ENCODE assay signal across 1 cellular context in genomic region chr9:70045452-70045851, GRCh38.
TF ChIP-seq lines count a peak whose summit lies in the region.

No MANE protein-coding gene starts in this region.

TF ChIP-seq in GM23338, 12 proteins besides CTCF, POLR2A, EP300 and RAD21 (continued from another document):
- TF ChIP-seq, protein P1, sequence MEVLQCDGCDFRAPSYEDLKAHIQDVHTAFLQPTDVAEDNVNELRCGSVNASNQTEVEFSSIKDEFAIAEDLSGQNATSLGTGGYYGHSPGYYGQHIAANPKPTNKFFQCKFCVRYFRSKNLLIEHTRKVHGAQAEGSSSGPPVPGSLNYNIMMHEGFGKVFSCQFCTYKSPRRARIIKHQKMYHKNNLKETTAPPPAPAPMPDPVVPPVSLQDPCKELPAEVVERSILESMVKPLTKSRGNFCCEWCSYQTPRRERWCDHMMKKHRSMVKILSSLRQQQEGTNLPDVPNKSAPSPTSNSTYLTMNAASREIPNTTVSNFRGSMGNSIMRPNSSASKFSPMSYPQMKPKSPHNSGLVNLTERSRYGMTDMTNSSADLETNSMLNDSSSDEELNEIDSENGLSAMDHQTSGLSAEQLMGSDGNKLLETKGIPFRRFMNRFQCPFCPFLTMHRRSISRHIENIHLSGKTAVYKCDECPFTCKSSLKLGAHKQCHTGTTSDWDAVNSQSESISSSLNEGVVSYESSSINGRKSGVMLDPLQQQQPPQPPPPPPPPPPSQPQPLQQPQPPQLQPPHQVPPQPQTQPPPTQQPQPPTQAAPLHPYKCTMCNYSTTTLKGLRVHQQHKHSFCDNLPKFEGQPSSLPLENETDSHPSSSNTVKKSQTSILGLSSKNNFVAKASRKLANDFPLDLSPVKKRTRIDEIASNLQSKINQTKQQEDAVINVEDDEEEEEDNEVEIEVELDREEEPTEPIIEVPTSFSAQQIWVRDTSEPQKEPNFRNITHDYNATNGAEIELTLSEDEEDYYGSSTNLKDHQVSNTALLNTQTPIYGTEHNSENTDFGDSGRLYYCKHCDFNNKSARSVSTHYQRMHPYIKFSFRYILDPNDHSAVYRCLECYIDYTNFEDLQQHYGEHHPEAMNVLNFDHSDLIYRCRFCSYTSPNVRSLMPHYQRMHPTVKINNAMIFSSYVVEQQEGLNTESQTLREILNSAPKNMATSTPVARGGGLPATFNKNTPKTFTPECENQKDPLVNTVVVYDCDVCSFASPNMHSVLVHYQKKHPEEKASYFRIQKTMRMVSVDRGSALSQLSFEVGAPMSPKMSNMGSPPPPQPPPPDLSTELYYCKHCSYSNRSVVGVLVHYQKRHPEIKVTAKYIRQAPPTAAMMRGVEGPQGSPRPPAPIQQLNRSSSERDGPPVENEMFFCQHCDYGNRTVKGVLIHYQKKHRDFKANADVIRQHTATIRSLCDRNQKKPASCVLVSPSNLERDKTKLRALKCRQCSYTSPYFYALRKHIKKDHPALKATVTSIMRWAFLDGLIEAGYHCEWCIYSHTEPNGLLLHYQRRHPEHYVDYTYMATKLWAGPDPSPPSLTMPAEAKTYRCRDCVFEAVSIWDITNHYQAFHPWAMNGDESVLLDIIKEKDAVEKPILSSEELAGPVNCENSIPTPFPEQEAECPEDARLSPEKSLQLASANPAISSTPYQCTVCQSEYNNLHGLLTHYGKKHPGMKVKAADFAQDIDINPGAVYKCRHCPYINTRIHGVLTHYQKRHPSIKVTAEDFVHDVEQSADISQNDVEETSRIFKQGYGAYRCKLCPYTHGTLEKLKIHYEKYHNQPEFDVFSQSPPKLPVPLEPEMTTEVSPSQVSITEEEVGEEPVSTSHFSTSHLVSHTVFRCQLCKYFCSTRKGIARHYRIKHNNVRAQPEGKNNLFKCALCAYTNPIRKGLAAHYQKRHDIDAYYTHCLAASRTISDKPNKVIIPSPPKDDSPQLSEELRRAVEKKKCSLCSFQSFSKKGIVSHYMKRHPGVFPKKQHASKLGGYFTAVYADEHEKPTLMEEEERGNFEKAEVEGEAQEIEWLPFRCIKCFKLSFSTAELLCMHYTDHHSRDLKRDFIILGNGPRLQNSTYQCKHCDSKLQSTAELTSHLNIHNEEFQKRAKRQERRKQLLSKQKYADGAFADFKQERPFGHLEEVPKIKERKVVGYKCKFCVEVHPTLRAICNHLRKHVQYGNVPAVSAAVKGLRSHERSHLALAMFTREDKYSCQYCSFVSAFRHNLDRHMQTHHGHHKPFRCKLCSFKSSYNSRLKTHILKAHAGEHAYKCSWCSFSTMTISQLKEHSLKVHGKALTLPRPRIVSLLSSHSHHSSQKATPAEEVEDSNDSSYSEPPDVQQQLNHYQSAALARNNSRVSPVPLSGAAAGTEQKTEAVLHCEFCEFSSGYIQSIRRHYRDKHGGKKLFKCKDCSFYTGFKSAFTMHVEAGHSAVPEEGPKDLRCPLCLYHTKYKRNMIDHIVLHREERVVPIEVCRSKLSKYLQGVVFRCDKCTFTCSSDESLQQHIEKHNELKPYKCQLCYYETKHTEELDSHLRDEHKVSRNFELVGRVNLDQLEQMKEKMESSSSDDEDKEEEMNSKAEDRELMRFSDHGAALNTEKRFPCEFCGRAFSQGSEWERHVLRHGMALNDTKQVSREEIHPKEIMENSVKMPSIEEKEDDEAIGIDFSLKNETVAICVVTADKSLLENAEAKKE (CRISPR knock-in tag; IDR thresholded peaks at IDR 0.05): no peak
- no peak for TF ChIP-seq ZNF331 (CRISPR knock-in tag; IDR thresholded peaks at IDR 0.05; ENCODE audit: low read depth)
- TF ChIP-seq POLR2AphosphoS5 (IDR thresholded peaks at IDR 0.05; ENCODE audit: low read depth): no peak
